ENCODE assay signal across 8 cellular contexts in the genomic region with DNA sequence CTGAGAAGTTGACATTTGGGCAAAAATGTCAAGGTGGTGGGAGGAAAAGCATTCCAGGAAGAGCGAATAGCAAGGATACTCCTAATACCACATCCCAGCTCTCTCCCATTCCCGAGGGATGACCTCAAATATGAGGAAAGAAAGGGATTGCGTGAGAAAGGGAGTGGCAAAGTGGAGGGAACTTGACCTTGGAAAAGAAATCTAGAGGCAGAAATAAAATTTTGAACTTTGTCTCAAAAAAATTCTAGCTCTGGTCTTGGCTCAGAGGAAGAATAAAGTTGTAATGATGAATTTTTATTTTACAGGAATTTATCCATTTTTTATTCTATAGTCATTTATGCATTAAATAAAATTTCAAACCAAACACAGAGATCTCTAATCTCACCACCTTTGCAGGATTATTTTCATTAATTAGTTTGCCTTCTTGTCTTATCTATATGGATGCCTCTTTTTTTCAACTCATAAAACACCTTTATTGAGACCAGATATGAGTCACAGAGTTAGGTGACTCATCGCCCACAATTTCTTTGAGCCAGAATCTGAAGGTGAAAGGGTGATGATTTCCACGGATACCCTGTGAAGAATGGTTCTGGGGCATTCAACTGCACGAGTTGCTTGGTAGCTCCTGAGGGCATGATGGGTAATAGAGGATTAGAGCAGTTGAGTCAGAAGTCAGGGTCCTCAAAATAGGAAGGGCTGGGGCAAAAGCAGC.
A peak's percentile ranks its signal among the peaks of the same experiment; 100 is the strongest.
DNase-seq lines count a peak whose midpoint lies in the region; ATAC-seq and TF ChIP-seq lines count a peak whose summit lies in the region.

No MANE protein-coding gene starts in this region.

- ATAC-seq in GM19328 (IDR thresholded peaks at IDR 0.05; ENCODE audit: unreplicated experiment) = no peak

- intact Hi-C loops in tibial artery (cut with DNase I; ENCODE audit: low total_unique reads) = no loop called here

- TF ChIP-seq CTCF in brain microvascular endothelial cell (IDR thresholded peaks at IDR 0.05; ENCODE audit: low read depth, low read length, missing control alignments) = no peak
- no peak for TF ChIP-seq CTCF in tibial artery (IDR thresholded peaks at IDR 0.05)

- H3K27me3 ChIP-seq in brain microvascular endothelial cell (replicated peaks) (no peaks in the 10 kb centered on the region), tibial artery (no peaks in the 10 kb centered on the region)

- H3K4me3 ChIP-seq in brain microvascular endothelial cell (ENCODE audit: low read depth, low read length) = no peak overlapping the region
- no peak overlapping the region for H3K4me3 ChIP-seq in tibial artery

- DNase-seq in A172 (ENCODE audit: low spot score) = peak; percentile 89
- peak; percentile 52 for DNase-seq in H4 (ENCODE audit: low spot score)
- peak; percentile 53 for DNase-seq in T-helper 22 cell (ENCODE audit: low read depth)
- DNase-seq in brain microvascular endothelial cell = peak; percentile 5
- DNase-seq in stimulated activated CD4-positive, alpha-beta T cell treated with anti-CD3 and anti-CD28 coated beads, TNF-alpha, amount 100 ng/mL, for 4 hours (ENCODE audit: low read depth in 3 of 3) = peak in 2 of 3 experiments; percentile 40 to 61
- no peak for DNase-seq in tibial artery
- DNase-seq in SKM-1 treated with dmso at 0.1 percent for 144 hours (lab: John Stamatoyannopoulos, UW; ENCODE audit: unreplicated experiment) = no peak

- H3K27ac ChIP-seq in brain microvascular endothelial cell (no peak overlapping the region), tibial artery (no peak overlapping the region)

- H3K4me1 ChIP-seq in tibial artery = no peaks in the 10 kb centered on the region

- in situ Hi-C loops in brain microvascular endothelial cell (cut with HindIII; ENCODE audit: low pct_ligation_motif_present, low sequenced_read_pairs) = no loop called here

- H3K36me3 ChIP-seq in brain microvascular endothelial cell (replicated peaks) (no peaks in the 10 kb centered on the region), tibial artery (no peaks in the 10 kb centered on the region)

- H3K9me3 ChIP-seq in tibial artery = no peaks in the 10 kb centered on the region

Comparison
In these comparisons a context has a peak if more than half of its experiments do, and no peak if none do; other contexts are left out.
1. DNase-seq: peak in A172 (single experiment), H4 (single experiment), T-helper 22 cell (single experiment), brain microvascular endothelial cell (single experiment) and stimulated activated CD4-positive, alpha-beta T cell treated with anti-CD3 and anti-CD28 coated beads, TNF-alpha, amount 100 ng/mL, for 4 hours (2 of 3); none in tibial artery (0 of 2) and SKM-1 treated with dmso at 0.1 percent for 144 hours (single experiment).